ENCODE assay signal across 1 cellular context in the genomic region with DNA sequence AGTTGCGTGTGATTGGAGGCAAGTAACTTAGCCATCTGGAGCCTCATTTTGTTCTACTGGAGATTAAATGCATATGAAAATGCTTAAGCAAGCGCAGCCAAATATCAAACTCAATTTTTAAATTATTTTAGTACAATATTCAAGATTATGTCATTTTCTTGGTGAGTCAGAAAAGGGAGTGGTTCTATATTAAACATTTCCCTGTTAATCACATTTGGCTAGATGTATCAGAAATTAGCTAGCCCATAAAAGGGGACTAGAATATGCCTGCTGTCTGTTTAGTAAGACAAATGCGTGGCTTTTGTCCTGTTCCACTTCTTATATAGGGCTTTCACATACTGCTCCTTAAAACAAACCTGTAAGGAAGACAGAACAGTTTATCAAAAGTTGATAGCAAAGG.
TF ChIP-seq lines count a peak whose summit lies in the region.

No MANE protein-coding gene starts in this region.

TF ChIP-seq in SK-N-SH, 30 proteins besides CTCF, POLR2A, EP300 and RAD21 (continued from another document):
- TF ChIP-seq, protein P1, sequence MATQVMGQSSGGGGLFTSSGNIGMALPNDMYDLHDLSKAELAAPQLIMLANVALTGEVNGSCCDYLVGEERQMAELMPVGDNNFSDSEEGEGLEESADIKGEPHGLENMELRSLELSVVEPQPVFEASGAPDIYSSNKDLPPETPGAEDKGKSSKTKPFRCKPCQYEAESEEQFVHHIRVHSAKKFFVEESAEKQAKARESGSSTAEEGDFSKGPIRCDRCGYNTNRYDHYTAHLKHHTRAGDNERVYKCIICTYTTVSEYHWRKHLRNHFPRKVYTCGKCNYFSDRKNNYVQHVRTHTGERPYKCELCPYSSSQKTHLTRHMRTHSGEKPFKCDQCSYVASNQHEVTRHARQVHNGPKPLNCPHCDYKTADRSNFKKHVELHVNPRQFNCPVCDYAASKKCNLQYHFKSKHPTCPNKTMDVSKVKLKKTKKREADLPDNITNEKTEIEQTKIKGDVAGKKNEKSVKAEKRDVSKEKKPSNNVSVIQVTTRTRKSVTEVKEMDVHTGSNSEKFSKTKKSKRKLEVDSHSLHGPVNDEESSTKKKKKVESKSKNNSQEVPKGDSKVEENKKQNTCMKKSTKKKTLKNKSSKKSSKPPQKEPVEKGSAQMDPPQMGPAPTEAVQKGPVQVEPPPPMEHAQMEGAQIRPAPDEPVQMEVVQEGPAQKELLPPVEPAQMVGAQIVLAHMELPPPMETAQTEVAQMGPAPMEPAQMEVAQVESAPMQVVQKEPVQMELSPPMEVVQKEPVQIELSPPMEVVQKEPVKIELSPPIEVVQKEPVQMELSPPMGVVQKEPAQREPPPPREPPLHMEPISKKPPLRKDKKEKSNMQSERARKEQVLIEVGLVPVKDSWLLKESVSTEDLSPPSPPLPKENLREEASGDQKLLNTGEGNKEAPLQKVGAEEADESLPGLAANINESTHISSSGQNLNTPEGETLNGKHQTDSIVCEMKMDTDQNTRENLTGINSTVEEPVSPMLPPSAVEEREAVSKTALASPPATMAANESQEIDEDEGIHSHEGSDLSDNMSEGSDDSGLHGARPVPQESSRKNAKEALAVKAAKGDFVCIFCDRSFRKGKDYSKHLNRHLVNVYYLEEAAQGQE (IDR thresholded peaks at IDR 0.05; ENCODE audit: low read depth, low read length) = no peak
- TF ChIP-seq, protein P2, sequence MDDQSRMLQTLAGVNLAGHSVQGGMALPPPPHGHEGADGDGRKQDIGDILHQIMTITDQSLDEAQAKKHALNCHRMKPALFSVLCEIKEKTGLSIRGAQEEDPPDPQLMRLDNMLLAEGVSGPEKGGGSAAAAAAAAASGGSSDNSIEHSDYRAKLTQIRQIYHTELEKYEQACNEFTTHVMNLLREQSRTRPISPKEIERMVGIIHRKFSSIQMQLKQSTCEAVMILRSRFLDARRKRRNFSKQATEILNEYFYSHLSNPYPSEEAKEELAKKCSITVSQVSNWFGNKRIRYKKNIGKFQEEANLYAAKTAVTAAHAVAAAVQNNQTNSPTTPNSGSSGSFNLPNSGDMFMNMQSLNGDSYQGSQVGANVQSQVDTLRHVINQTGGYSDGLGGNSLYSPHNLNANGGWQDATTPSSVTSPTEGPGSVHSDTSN (IDR thresholded peaks at IDR 0.05) = no peak
- TF ChIP-seq, protein P3, sequence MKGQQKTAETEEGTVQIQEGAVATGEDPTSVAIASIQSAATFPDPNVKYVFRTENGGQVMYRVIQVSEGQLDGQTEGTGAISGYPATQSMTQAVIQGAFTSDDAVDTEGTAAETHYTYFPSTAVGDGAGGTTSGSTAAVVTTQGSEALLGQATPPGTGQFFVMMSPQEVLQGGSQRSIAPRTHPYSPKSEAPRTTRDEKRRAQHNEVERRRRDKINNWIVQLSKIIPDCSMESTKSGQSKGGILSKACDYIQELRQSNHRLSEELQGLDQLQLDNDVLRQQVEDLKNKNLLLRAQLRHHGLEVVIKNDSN (IDR thresholded peaks at IDR 0.05; ENCODE audit: borderline replicate concordance, low read depth) = no peak
- TF ChIP-seq, protein P4, sequence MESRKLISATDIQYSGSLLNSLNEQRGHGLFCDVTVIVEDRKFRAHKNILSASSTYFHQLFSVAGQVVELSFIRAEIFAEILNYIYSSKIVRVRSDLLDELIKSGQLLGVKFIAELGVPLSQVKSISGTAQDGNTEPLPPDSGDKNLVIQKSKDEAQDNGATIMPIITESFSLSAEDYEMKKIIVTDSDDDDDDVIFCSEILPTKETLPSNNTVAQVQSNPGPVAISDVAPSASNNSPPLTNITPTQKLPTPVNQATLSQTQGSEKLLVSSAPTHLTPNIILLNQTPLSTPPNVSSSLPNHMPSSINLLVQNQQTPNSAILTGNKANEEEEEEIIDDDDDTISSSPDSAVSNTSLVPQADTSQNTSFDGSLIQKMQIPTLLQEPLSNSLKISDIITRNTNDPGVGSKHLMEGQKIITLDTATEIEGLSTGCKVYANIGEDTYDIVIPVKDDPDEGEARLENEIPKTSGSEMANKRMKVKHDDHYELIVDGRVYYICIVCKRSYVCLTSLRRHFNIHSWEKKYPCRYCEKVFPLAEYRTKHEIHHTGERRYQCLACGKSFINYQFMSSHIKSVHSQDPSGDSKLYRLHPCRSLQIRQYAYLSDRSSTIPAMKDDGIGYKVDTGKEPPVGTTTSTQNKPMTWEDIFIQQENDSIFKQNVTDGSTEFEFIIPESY (IDR thresholded peaks at IDR 0.05; ENCODE audit: borderline replicate concordance, low read depth) = no peak
- TF ChIP-seq, protein P5, sequence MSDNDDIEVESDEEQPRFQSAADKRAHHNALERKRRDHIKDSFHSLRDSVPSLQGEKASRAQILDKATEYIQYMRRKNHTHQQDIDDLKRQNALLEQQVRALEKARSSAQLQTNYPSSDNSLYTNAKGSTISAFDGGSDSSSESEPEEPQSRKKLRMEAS (IDR thresholded peaks at IDR 0.05; ENCODE audit: low read depth) = no peak
- no peak for TF ChIP-seq JUND (IDR thresholded peaks at IDR 0.05)
